15 cellular contexts compared by ENCODE assay signal in the genomic region with DNA sequence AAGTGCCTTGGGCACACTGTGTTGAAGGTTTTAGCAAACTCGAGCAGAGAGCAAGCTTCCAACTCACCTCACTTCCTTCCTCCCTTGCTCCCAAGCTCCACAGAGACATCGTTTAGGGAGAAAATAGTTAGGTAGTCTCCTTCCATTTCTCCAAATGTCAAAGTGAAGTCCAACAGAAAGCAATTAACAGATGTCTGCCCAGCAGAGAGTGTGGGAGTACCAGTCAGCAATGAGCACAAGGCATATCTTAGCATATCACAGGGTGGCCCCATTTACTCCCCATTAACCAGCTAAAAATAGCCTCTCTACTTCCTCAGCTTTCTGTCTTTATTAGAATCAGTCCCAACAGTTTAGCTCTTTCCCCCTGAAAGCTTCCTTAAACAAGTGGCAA.
DNase-seq lines count a peak whose midpoint lies in the region; ATAC-seq and TF ChIP-seq lines count a peak whose summit lies in the region.
"Had no signal": no experiment of that assay in that cellular context is flagged by ENCODE, and none has a peak within 500 bp of the region (broad histone marks: within the 10 kb centered on the region; RNA-seq: fewer than 3 reads in every experiment).

No MANE protein-coding gene starts in this region.

- H3K4me1 Mint-ChIP-seq in mesothelial cell of epicardium = peaks cover 25% of the 10 kb centered on the region

- H3K4me1 ChIP-seq in Loucy (ENCODE audit: insufficient read depth, low read length, poor library complexity, severe bottlenecking) = no peaks in the 10 kb centered on the region
- H3K4me1 ChIP-seq: parathyroid adenoma, SJSA1, vagina had no signal

- H3K36me3 ChIP-seq in Loucy (ENCODE audit: insufficient read depth, low read length) = no peaks in the 10 kb centered on the region
- H3K36me3 ChIP-seq: SJSA1, vagina had no signal

- peak overlapping the region; percentile 3 for H3K27ac Mint-ChIP-seq in mesothelial cell of epicardium
- H3K27ac Mint-ChIP-seq: activated naive CD8-positive, alpha-beta T cell; activated T-helper 1 cell treated with anti-CD3 and anti-CD28 coated beads, Interleukin-12 subunit alpha, Interleukin-12 subunit beta, Interleukin-2, Interleukin-4 antibody, amounts not matched to agents 30 ng/mL and 10 ng/mL and 1 ng/mL, durations not matched to agents 14 hours and 24 hours and 36 hours had no signal

- H3K27me3 ChIP-seq in Loucy (ENCODE audit: insufficient read depth, low read length, poor library complexity, severe bottlenecking) = no peaks in the 10 kb centered on the region
- H3K27me3 ChIP-seq: SJSA1, vagina had no signal

- peak; percentile 46 for DNase-seq in G401 (ENCODE audit: low spot score)
- DNase-seq in amniotic epithelial cell (ENCODE audit: low read depth) = peak; percentile 41
- DNase-seq in mesothelial cell of epicardium (ENCODE audit: low spot score in 2 of 2, unreplicated experiment in 2 of 2) = no peak
- DNase-seq in nucleus accumbens (lab: John Stamatoyannopoulos, UW) = no peak
- no peak for DNase-seq in NCI-H2081 (lab: John Stamatoyannopoulos, UW)
- DNase-seq: activated CD4-positive, alpha-beta T cell treated with anti-CD3 and anti-CD28 coated beads for 1 hour; cortex of kidney had no signal

- in situ Hi-C loops in G401 (cut with HindIII; ENCODE audit: low sequenced_read_pairs) = no loop called here

- no peak overlapping the region for H3K9ac ChIP-seq in Loucy (ENCODE audit: low read depth, low read length, poor library complexity, severe bottlenecking)
- H3K9ac ChIP-seq: parathyroid adenoma had no signal

- H3K9me3 Mint-ChIP-seq in mesothelial cell of epicardium = no peaks in the 10 kb centered on the region
- H3K9me3 Mint-ChIP-seq: activated T-helper 1 cell treated with anti-CD3 and anti-CD28 coated beads, Interleukin-12 subunit alpha, Interleukin-12 subunit beta, Interleukin-2, Interleukin-4 antibody, amounts not matched to agents 30 ng/mL and 10 ng/mL and 1 ng/mL, durations not matched to agents 14 hours and 24 hours and 36 hours had no signal

- H3K9me3 ChIP-seq in Loucy (ENCODE audit: insufficient read depth, low read depth, low read length) = no peaks in the 10 kb centered on the region
- H3K9me3 ChIP-seq: SJSA1, vagina had no signal

- H3K9me2 ChIP-seq in Loucy (replicated peaks; ENCODE audit: low read depth, low read length) = no peaks in the 10 kb centered on the region

- no peak overlapping the region for H3K4me2 ChIP-seq in Loucy (ENCODE audit: low read depth, low read length, poor library complexity, severe bottlenecking)
- H3K4me2 ChIP-seq: PC-9 had no signal

- H4K20me1 ChIP-seq in Loucy (ENCODE audit: insufficient read depth, low read length, poor library complexity, severe bottlenecking) = no peaks in the 10 kb centered on the region

- peaks cover 5% of the 10 kb centered on the region for H3K27me3 Mint-ChIP-seq in mesothelial cell of epicardium (ENCODE audit: low read depth)

- no peak overlapping the region for H3K4me3 ChIP-seq in Loucy (ENCODE audit: low read length, poor library complexity, severe bottlenecking)
- H3K4me3 ChIP-seq: PC-9, SJSA1, vagina had no signal

- TF ChIP-seq CTCF in Loucy (conservative IDR thresholded peaks at IDR 0.05; ENCODE audit: low read length) = no peak
- TF ChIP-seq CTCF in mesothelial cell of epicardium (IDR thresholded peaks at IDR 0.05; ENCODE audit: unreplicated experiment) = no peak

- no peak overlapping the region for H3K4me3 Mint-ChIP-seq in mesothelial cell of epicardium
- H3K4me3 Mint-ChIP-seq: activated naive CD8-positive, alpha-beta T cell; activated T-helper 1 cell treated with anti-CD3 and anti-CD28 coated beads, Interleukin-12 subunit alpha, Interleukin-12 subunit beta, Interleukin-2, Interleukin-4 antibody, amounts not matched to agents 30 ng/mL and 10 ng/mL and 1 ng/mL, durations not matched to agents 14 hours and 24 hours and 36 hours had no signal

- peak overlapping the region; percentile 17; the same call in 1 of the 2 replicates for H2AFZ ChIP-seq in Loucy (ENCODE audit: low read length)
- H2AFZ ChIP-seq: parathyroid adenoma, PC-9 had no signal

- no peak for ATAC-seq in HG03095 (IDR thresholded peaks at IDR 0.05; ENCODE audit: unreplicated experiment)

- H3K36me3 Mint-ChIP-seq in mesothelial cell of epicardium = no peaks in the 10 kb centered on the region
- H3K36me3 Mint-ChIP-seq: activated naive CD8-positive, alpha-beta T cell had no signal

- no peaks in the 10 kb centered on the region for H3K79me2 ChIP-seq in Loucy (ENCODE audit: insufficient read depth, low read length)
- H3K79me2 ChIP-seq: parathyroid adenoma had no signal

- no peaks in the 10 kb centered on the region for H3F3A ChIP-seq in Loucy (ENCODE audit: low read depth)

Comparison
In these comparisons a context has a peak if more than half of its experiments do, and no peak if none do; other contexts are left out.
1. DNase-seq: peak in G401 (single experiment) and amniotic epithelial cell (single experiment); none in mesothelial cell of epicardium (0 of 2), nucleus accumbens (0 of 56) and NCI-H2081 (0 of 2).